9 cellular contexts compared by ENCODE assay signal in the genomic region with DNA sequence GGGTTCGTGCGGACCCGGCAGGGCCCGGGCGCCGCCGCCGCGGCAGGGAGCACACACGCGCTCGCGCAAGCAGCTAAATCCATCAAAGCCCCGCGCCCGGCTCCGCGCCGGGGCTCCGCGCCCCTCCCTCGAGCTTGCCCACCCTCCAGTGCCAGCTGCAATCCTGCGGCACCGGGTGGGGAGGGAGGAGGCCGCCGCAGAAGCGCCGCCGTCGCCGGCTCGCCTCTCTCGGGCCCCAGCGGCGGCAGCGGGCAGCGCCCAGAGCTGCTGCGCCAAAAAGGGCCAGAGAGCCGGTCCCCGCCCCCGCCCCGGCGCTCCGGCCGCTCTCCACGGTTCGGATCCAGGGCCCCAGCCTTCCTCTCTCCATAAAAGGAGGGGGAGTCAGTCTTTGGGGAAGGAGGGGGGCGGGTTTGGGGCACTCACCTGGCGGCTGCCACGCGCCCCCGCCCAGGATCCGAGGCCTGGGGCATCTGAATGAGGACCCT. TPM values are rescaled to one million over a fixed set of nuclear protein-coding genes. Genes with fewer than 3 reads are reported as not detected.
DNase-seq lines count a peak whose midpoint lies in the region; ATAC-seq, FAIRE-seq and TF ChIP-seq lines count a peak whose summit lies in the region.
"Had no signal": no experiment of that assay in that cellular context is flagged by ENCODE, and none has a peak within 500 bp of the region (broad histone marks: within the 10 kb centered on the region; RNA-seq: fewer than 3 reads in every experiment).

No MANE protein-coding gene starts in this region.

- no peak overlapping the region for H2BK120ac ChIP-seq in trophoblast cell (ENCODE audit: insufficient read depth, low read length, poor library complexity)

- H3K4ac ChIP-seq in trophoblast cell (ENCODE audit: low read depth, low read length) = no peak overlapping the region

- no peak overlapping the region for H3K9ac ChIP-seq in trophoblast cell (ENCODE audit: low read length)

- H3K27me3 ChIP-seq in left ventricle myocardium inferior (ENCODE audit: low read depth) = peaks cover 63% of the 10 kb centered on the region
- peaks cover 39% of the 10 kb centered on the region for H3K27me3 ChIP-seq in trophoblast cell (ENCODE audit: insufficient read depth, low read length)

- H3K4me1 ChIP-seq in left ventricle myocardium inferior = peaks cover 80% of the 10 kb centered on the region
- peaks cover 21 to 37% of the 10 kb centered on the region in 2 experiments for H3K4me1 ChIP-seq in trophoblast cell (ENCODE audit: control insufficient read depth in 1 of 2, insufficient read depth in 2 of 2, low read length in 2 of 2)

- no peak for ATAC-seq in HG03571 (IDR thresholded peaks at IDR 0.05; ENCODE audit: unreplicated experiment)

- H3K79me1 ChIP-seq in trophoblast cell (ENCODE audit: low read length) = peaks cover 7% of the 10 kb centered on the region

- no peak for TF ChIP-seq POLR2A in GM12891 (IDR thresholded peaks at IDR 0.05; ENCODE audit: low read depth, low read length)

- H3K36me3 ChIP-seq in left ventricle myocardium inferior (peaks cover 4% of the 10 kb centered on the region), trophoblast cell (ENCODE audit: control insufficient read depth in 1 of 2, insufficient read depth in 2 of 2, low read length in 2 of 2) (no peaks in the 10 kb centered on the region)

- H3K14ac ChIP-seq in trophoblast cell (ENCODE audit: low read length) = no peak overlapping the region

- no CpG with 5 or more reads among the region's 53 CpGs for WGBS in trophoblast cell (ENCODE audit: extremely low coverage, insufficient coverage, insufficient read length)

- H3K4me2 ChIP-seq in trophoblast cell (ENCODE audit: low read length) = peak overlapping the region; percentile 81

- FAIRE-seq in GM12891 (lab: Jason Lieb, UNC) = no peak
- FAIRE-seq: A204.1 had no signal

- H2AFZ ChIP-seq in trophoblast cell (ENCODE audit: insufficient read depth, low read length, poor library complexity) = no peak overlapping the region

- H3K18ac ChIP-seq in trophoblast cell (ENCODE audit: low read length) = peak overlapping the region; percentile 15

- H3K79me2 ChIP-seq in trophoblast cell (ENCODE audit: control insufficient read depth, insufficient read depth, low read length, poor library complexity) = peaks cover 4% of the 10 kb centered on the region

- H3K27ac ChIP-seq in left ventricle myocardium inferior (replicated peaks) = peak overlapping the region; percentile 90
- no peak overlapping the region for H3K27ac ChIP-seq in trophoblast cell (ENCODE audit: low read depth, low read length)

- no peak overlapping the region for H4K91ac ChIP-seq in trophoblast cell (ENCODE audit: low read depth, low read length)

- peak overlapping the region; percentile 56 for H4K8ac ChIP-seq in trophoblast cell (ENCODE audit: low read depth, low read length)

- no peak overlapping the region for H2BK12ac ChIP-seq in trophoblast cell (ENCODE audit: low read length)

- TF ChIP-seq CTCF in left ventricle myocardium inferior (IDR thresholded peaks at IDR 0.05; ENCODE audit: borderline replicate concordance) = peak; percentile 48

- H3K23ac ChIP-seq in trophoblast cell (ENCODE audit: low read length) = no peak overlapping the region

- H3K9me3 ChIP-seq in left ventricle myocardium inferior (replicated peaks) (no peaks in the 10 kb centered on the region), trophoblast cell (ENCODE audit: insufficient read depth, low read depth, low read length) (peaks cover 2% of the 10 kb centered on the region)

- H4K12ac ChIP-seq in trophoblast cell (ENCODE audit: low read depth, low read length) = no peak overlapping the region

- no peak overlapping the region for H2AK5ac ChIP-seq in trophoblast cell (ENCODE audit: low read length)

- DNase-seq in DMS53 (lab: John Stamatoyannopoulos, UW) = peak; percentile 69
- no peak for DNase-seq in DMS53 treated with DMSO at 0.1 percent for 48 hours (lab: John Stamatoyannopoulos, UW; ENCODE audit: unreplicated experiment)
- DNase-seq in LoVo (ENCODE audit: low spot score) = peak; percentile 75
- peak; percentile 51 for DNase-seq in amniotic epithelial cell (ENCODE audit: low read depth)
- DNase-seq in left ventricle myocardium inferior = peak; percentile 63
- peak; percentile 27 to 55 for DNase-seq in trophoblast cell
- DNase-seq in GM12891 (ENCODE audit: insufficient read length, low spot score) = no peak

- H2BK5ac ChIP-seq in trophoblast cell (ENCODE audit: low read depth, low read length, poor library complexity) = no peak overlapping the region

- H3K4me3 ChIP-seq in left ventricle myocardium inferior (peak overlapping the region; percentile 93), trophoblast cell (ENCODE audit: low read depth, low read length) (peak overlapping the region; percentile 58)

- intact Hi-C loops in left ventricle myocardium inferior (cut with micrococcal nuclease) = no loop called here

TF ChIP-seq in GM12891, 5 proteins besides CTCF, POLR2A, EP300 and RAD21:
- TF ChIP-seq TAF1 (IDR thresholded peaks at IDR 0.05; ENCODE audit: low read depth, low read length) = no peak
- no peak for TF ChIP-seq PAX5 (IDR thresholded peaks at IDR 0.05; ENCODE audit: insufficient read depth, low read length, severe bottlenecking)
- TF ChIP-seq POLR2AphosphoS5 (IDR thresholded peaks at IDR 0.05; ENCODE audit: low read depth, low read length) = no peak
- TF ChIP-seq SPI1 (IDR thresholded peaks at IDR 0.05; ENCODE audit: low read depth, low read length) = no peak
- TF ChIP-seq POU2F2 (IDR thresholded peaks at IDR 0.05; ENCODE audit: low read depth, low read length) = no peak
TF ChIP-seq in GM12891: peak in this region for 0.

RNA-seq across cellular contexts. Expression of a gene that starts 0.4 kb away (rescaled TPM):
- total RNA-seq in left ventricle myocardium inferior = 26.0 TPM
- 9.7 and 10.6 TPM in 2 replicates for polyA plus RNA-seq in trophoblast cell (2013)
- 2.3 TPM for polyA plus RNA-seq in GM12891 (2012; ENCODE audit: low read depth, missing spikeins)

Comparison
In these comparisons a context has a peak if more than half of its experiments do, and no peak if none do; other contexts are left out.
1. DNase-seq: peak in DMS53 (single experiment), LoVo (single experiment), amniotic epithelial cell (single experiment), left ventricle myocardium inferior (single experiment) and trophoblast cell (2 of 2); none in DMS53 treated with DMSO at 0.1 percent for 48 hours (single experiment) and GM12891 (single experiment).